In genomic region chr7:143380264-143380645, GRCh38 we compare ENCODE assay signal across 8 cellular contexts. TPM values are rescaled to one million over a fixed set of nuclear protein-coding genes. Genes with fewer than 3 reads are reported as not detected.
A peak's percentile ranks its signal among the peaks of the same experiment; 100 is the strongest.
DNase-seq lines count a peak whose midpoint lies in the region; ATAC-seq and TF ChIP-seq lines count a peak whose summit lies in the region.

No MANE protein-coding gene starts in this region.

- peak overlapping the region; percentile 90 to 96 (median 93) for H3K27ac Mint-ChIP-seq in naive thymus-derived CD4-positive, alpha-beta T cell
- H3K27ac Mint-ChIP-seq in stimulated activated effector memory CD8-positive, alpha-beta T cell treated with anti-CD3 and anti-CD28 coated beads, Interleukin-12 subunit alpha, Interleukin-12 subunit beta, amount 100 ng/mL, for 72 hours, result peak overlapping the region; percentile 96

- POLR2A ChIA-PET in OCI-LY7 (lab: Charles Lee), result no interaction called here
- POLR2A ChIA-PET in naive thymus-derived CD4-positive, alpha-beta T cell (lab: Charles Lee), result interaction anchor here (0.6 to 15.0 kb wide), 18 partner anchors 8 to 597 kb away, joined by 3 to 223 read pairs (median 4); partner anchors contain the start of genes CASP2 and EPHA1

- no peaks in the 10 kb centered on the region for H3K79me2 ChIP-seq in OCI-LY7 (ENCODE audit: insufficient read depth, low read depth, low read length)

- no peaks in the 10 kb centered on the region for H3K27me3 ChIP-seq in naive thymus-derived CD4-positive, alpha-beta T cell (ENCODE audit: control insufficient read depth in 2 of 2, insufficient read depth in 2 of 2, low read length in 2 of 2)

- H3K4me2 ChIP-seq in OCI-LY7 (ENCODE audit: low read length), result peak overlapping the region; percentile 98

- H4K20me1 ChIP-seq in OCI-LY7 (ENCODE audit: insufficient read depth, low read length), result no peaks in the 10 kb centered on the region

- DNase-seq in DMS 273 (lab: John Stamatoyannopoulos, UW; ENCODE audit: unreplicated experiment) (peak; percentile 92), HUDEP-2 (lab: John Stamatoyannopoulos, UW; ENCODE audit: unreplicated experiment in 76 of 76) (peak in 66 of 76 experiments; percentile 4 to 80 (median 56)), OCI-LY7 (ENCODE audit: low spot score) (peak; percentile 79), activated T-helper 1 cell treated with Interleukin-2 at 50 U/mL for 16 hours (ENCODE audit: low read depth) (peak; percentile 76), fibroblast of gingiva (ENCODE audit: low read depth) (peak; percentile 80)
- DNase-seq in naive thymus-derived CD4-positive, alpha-beta T cell, result peak; percentile 76 to 90 (median 84)
- peak; percentile 90 to 95 for DNase-seq in stimulated activated effector memory CD8-positive, alpha-beta T cell treated with anti-CD3 and anti-CD28 coated beads, Interleukin-12 subunit alpha, Interleukin-12 subunit beta, amount 100 ng/mL, for 72 hours (ENCODE audit: low spot score in 2 of 2)

- H3K9me3 Mint-ChIP-seq in naive thymus-derived CD4-positive, alpha-beta T cell, result no peaks in the 10 kb centered on the region
- no peaks in the 10 kb centered on the region for H3K9me3 Mint-ChIP-seq in stimulated activated effector memory CD8-positive, alpha-beta T cell treated with anti-CD3 and anti-CD28 coated beads, Interleukin-12 subunit alpha, Interleukin-12 subunit beta, amount 100 ng/mL, for 72 hours

- no peaks in the 10 kb centered on the region for H3K36me3 ChIP-seq in OCI-LY7 (ENCODE audit: insufficient read depth, low read length)
- H3K36me3 ChIP-seq in naive thymus-derived CD4-positive, alpha-beta T cell (ENCODE audit: control insufficient read depth in 2 of 3, insufficient read depth in 3 of 3, low read length in 3 of 3), result peaks cover 0 to 8% (median 0%) of the 10 kb centered on the region in 3 experiments

- H3K4me3 ChIP-seq in OCI-LY7 (ENCODE audit: low read depth, low read length, poor library complexity, severe bottlenecking), result peak overlapping the region; percentile 76
- H3K4me3 ChIP-seq in naive thymus-derived CD4-positive, alpha-beta T cell (ENCODE audit: low read length), result peak overlapping the region; percentile 92

- H3K9me2 ChIP-seq in OCI-LY7 (ENCODE audit: insufficient read depth, low read length), result no peaks in the 10 kb centered on the region

- H2AFZ ChIP-seq in OCI-LY7 (ENCODE audit: low read length), result peak overlapping the region; percentile 90

- CTCF ChIA-PET in OCI-LY7 (lab: Charles Lee; ENCODE audit: unreplicated experiment), result interaction anchor here (0.7 kb wide), 1 partner anchor 26 kb away, joined by 3 read pairs; no protein-coding TSS in a partner anchor
- CTCF ChIA-PET in naive thymus-derived CD4-positive, alpha-beta T cell (lab: Charles Lee), result interaction anchor here (0.6 to 3.9 kb wide), 18 partner anchors 8 to 973 kb away, joined by 3 to 38 read pairs (median 4); partner anchors contain the start of gene EPHA1

- peaks cover 6% of the 10 kb centered on the region for H3K4me1 ChIP-seq in OCI-LY7 (ENCODE audit: insufficient read depth, low read length, poor library complexity, severe bottlenecking)
- H3K4me1 ChIP-seq in naive thymus-derived CD4-positive, alpha-beta T cell (ENCODE audit: control insufficient read depth in 2 of 2, insufficient read depth in 2 of 2, low read length in 2 of 2), result peaks cover 58 to 70% of the 10 kb centered on the region in 2 donors

- TF ChIP-seq CTCF in OCI-LY7 (conservative IDR thresholded peaks at IDR 0.05; ENCODE audit: low read length), result peak; percentile 91

- no peaks in the 10 kb centered on the region for H3K9me3 ChIP-seq in OCI-LY7 (ENCODE audit: low read length)
- no peaks in the 10 kb centered on the region for H3K9me3 ChIP-seq in naive thymus-derived CD4-positive, alpha-beta T cell (ENCODE audit: control insufficient read depth in 2 of 3, low read length in 3 of 3)

- BruUV-seq in OCI-LY7 (replicated peaks; lab: Mats Ljungman, UMichigan), result no TSS peak

- H3K27me3 Mint-ChIP-seq in naive thymus-derived CD4-positive, alpha-beta T cell, result no peaks in the 10 kb centered on the region

- H3K27ac ChIP-seq in OCI-LY7 (ENCODE audit: low read depth, low read length, poor library complexity, severe bottlenecking), result no peak overlapping the region
- H3K27ac ChIP-seq in naive thymus-derived CD4-positive, alpha-beta T cell (ENCODE audit: low read depth, low read length), result peak overlapping the region; percentile 91

- peaks cover 35 to 46% (median 42%) of the 10 kb centered on the region in 7 donors for H3K4me1 Mint-ChIP-seq in naive thymus-derived CD4-positive, alpha-beta T cell
- peaks cover 55% of the 10 kb centered on the region for H3K4me1 Mint-ChIP-seq in stimulated activated effector memory CD8-positive, alpha-beta T cell treated with anti-CD3 and anti-CD28 coated beads, Interleukin-12 subunit alpha, Interleukin-12 subunit beta, amount 100 ng/mL, for 72 hours

- ATAC-seq in GM21423 (IDR thresholded peaks at IDR 0.05; ENCODE audit: unreplicated experiment), result peak; percentile 52
- peak; percentile 73 for ATAC-seq in naive thymus-derived CD4-positive, alpha-beta T cell
- ATAC-seq in stimulated activated effector memory CD8-positive, alpha-beta T cell treated with anti-CD3 and anti-CD28 coated beads, Interleukin-12 subunit alpha, Interleukin-12 subunit beta, amount 100 ng/mL, for 72 hours, result peak; percentile 66

- H3K36me3 Mint-ChIP-seq in naive thymus-derived CD4-positive, alpha-beta T cell, result peaks cover 0 to 4% (median 0%) of the 10 kb centered on the region in 5 donors
- H3K36me3 Mint-ChIP-seq in stimulated activated effector memory CD8-positive, alpha-beta T cell treated with anti-CD3 and anti-CD28 coated beads, Interleukin-12 subunit alpha, Interleukin-12 subunit beta, amount 100 ng/mL, for 72 hours, result peaks cover 18% of the 10 kb centered on the region

- intact Hi-C loops in OCI-LY7 (cut with micrococcal nuclease; ENCODE audit: unreplicated experiment), result loop anchor here (1.0 kb wide), 1 partner anchor 36 kb away; no protein-coding TSS in a partner anchor
- intact Hi-C loops in naive thymus-derived CD4-positive, alpha-beta T cell (cut with micrococcal nuclease), result loop anchor here (1.0 to 10.0 kb wide), 14 partner anchors 8 to 1455 kb away; partner anchors contain the start of genes CASP2 (in 1 of the 2), FAM131B (in 1 of the 2), GSTK1 (in 1 of the 2) and TPK1 (in 1 of the 2)

- peak overlapping the region in 9 of 10 donors; percentile 84 to 96 (median 91) for H3K4me3 Mint-ChIP-seq in naive thymus-derived CD4-positive, alpha-beta T cell
- H3K4me3 Mint-ChIP-seq in stimulated activated effector memory CD8-positive, alpha-beta T cell treated with anti-CD3 and anti-CD28 coated beads, Interleukin-12 subunit alpha, Interleukin-12 subunit beta, amount 100 ng/mL, for 72 hours, result no peak overlapping the region

RNA-seq across cellular contexts. Expression of gene ZYX, which starts 0.9 kb away (rescaled TPM):
- total RNA-seq in OCI-LY7 (2014; rRNA removed; shearing (Covaris generic)), result 0.31 and 0.44 TPM in 2 replicates
- total RNA-seq in OCI-LY7 (2022), result 2.8 and 4.2 TPM in 2 replicates
- total RNA-seq in naive thymus-derived CD4-positive, alpha-beta T cell, result 100 to 1,000 TPM; 110 to 264 (median 124) TPM
- polyA plus RNA-seq in naive thymus-derived CD4-positive, alpha-beta T cell, result 100 to 1,000 TPM in 1 of 2 donors, 10 to 100 TPM in 1; 54.2 to 101 TPM

RNA-seq across cellular contexts. Expression of gene FAM131B, which starts 17.7 kb away (rescaled TPM):
- total RNA-seq in OCI-LY7 (2014; rRNA removed; shearing (Covaris generic)), result not detected in 2 replicates
- not detected in 2 replicates for total RNA-seq in OCI-LY7 (2022)
- total RNA-seq in naive thymus-derived CD4-positive, alpha-beta T cell, result 1 to 10 TPM in 1 of 5 experiments, under 1 TPM in 2, not detected in 2; 0.19 to 1.4 (median 0.53) TPM
- not detected for polyA plus RNA-seq in naive thymus-derived CD4-positive, alpha-beta T cell

RNA-seq across cellular contexts. Expression of gene EPHA1, which starts 28.4 kb away (rescaled TPM):
- not detected in 2 replicates for total RNA-seq in OCI-LY7 (2014; rRNA removed; shearing (Covaris generic))
- not detected in 2 replicates for total RNA-seq in OCI-LY7 (2022)
- total RNA-seq in naive thymus-derived CD4-positive, alpha-beta T cell, result 10 to 100 TPM in 4 of 5 experiments, 1 to 10 TPM in 1; 4.1 to 63.1 (median 33.6) TPM
- 10 to 100 TPM; 10.9 to 41.4 TPM for polyA plus RNA-seq in naive thymus-derived CD4-positive, alpha-beta T cell

Comparison
In these comparisons a context has a peak if more than half of its experiments do, and no peak if none do; other contexts are left out.
1. RNA of gene ZYX, which starts 0.9 kb away (total RNA-seq): 110 to 264 TPM in naive thymus-derived CD4-positive, alpha-beta T cell; 0.31 to 4.2 TPM in OCI-LY7; every median in the first group is over 10 times any median in the second.
2. RNA of gene EPHA1, which starts 28.4 kb away (total RNA-seq): 4.1 to 63.1 TPM in naive thymus-derived CD4-positive, alpha-beta T cell; not detected in OCI-LY7; every median in the first group is over 4 times any median in the second.
3. Peak in every context shown above with its lines, with median percentiles within 50 percentile points of each other: DNase-seq and ATAC-seq.